Comparison of ENCODE assay signal across 3 cellular contexts in the genomic region with DNA sequence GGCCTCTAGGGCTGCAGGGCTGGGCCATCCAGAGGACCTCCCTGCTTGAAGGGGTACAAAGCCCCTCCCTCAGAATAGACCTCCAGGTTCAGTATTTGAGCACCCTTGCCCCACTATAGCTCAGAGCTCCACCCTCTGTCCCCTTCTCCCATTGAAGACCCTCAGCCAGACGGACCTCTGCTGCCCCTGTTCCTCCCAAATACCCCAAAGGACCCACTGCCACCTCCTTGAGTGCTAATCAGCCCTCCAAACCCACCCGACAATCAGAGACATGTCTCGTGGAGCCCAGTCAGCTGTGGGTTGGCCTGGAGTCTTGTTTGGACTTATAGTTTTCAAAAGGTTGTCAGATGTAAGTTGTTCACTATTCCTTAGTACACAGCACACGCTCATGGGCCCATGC.
"Had no signal": no experiment of that assay in that cellular context is flagged by ENCODE, and none has a peak within 500 bp of the region (broad histone marks: within the 10 kb centered on the region; RNA-seq: fewer than 3 reads in every experiment).

No MANE protein-coding gene starts in this region.

- DNase-seq: GDM1, GF-D8 had no signal

- H3K4me3 ChIP-seq: GM12878 had no signal

- ATAC-seq: GM12878 had no signal
